ENCODE assay signal across 8 cellular contexts in genomic region chr21:43585924-43586411, GRCh38.
A peak's percentile ranks its signal among the peaks of the same experiment; 100 is the strongest.
DNase-seq lines count a peak whose midpoint lies in the region; ATAC-seq, FAIRE-seq and TF ChIP-seq lines count a peak whose summit lies in the region.
"Had no signal": no experiment of that assay in that cellular context is flagged by ENCODE, and none has a peak within 500 bp of the region (broad histone marks: within the 10 kb centered on the region; RNA-seq: fewer than 3 reads in every experiment).

No MANE protein-coding gene starts in this region.

- H3K36me3 ChIP-seq in kidney (ENCODE audit: control insufficient read depth in 1 of 2, insufficient read depth in 2 of 2, low read length in 2 of 2): no peaks in the 10 kb centered on the region
- no peaks in the 10 kb centered on the region for H3K36me3 ChIP-seq in tibial artery

- no peaks in the 10 kb centered on the region for H3K9me3 ChIP-seq in kidney (ENCODE audit: control insufficient read depth in 1 of 2, low read length in 2 of 2)
- H3K9me3 ChIP-seq in tibial artery: no peaks in the 10 kb centered on the region

- no peak overlapping the region for H3K4me3 ChIP-seq in astrocyte of the spinal cord (ENCODE audit: low read depth, low read length)
- peak overlapping the region; percentile 2 to 8 for H3K4me3 ChIP-seq in kidney (ENCODE audit: low read length in 2 of 2)
- H3K4me3 ChIP-seq in tibial artery: no peak overlapping the region

- peak overlapping the region in 1 of 2 donors; percentile 68 for H3K27ac Mint-ChIP-seq in stimulated activated naive CD8-positive, alpha-beta T cell treated with anti-CD3 and anti-CD28 coated beads, Interleukin-15, amount 100 ng/mL, for 72 hours
- H3K27ac Mint-ChIP-seq: activated naive CD4-positive, alpha-beta T cell treated with anti-CD3 and anti-CD28 coated beads, Interleukin-2, amount 50 U/mL, for 72 hours had no signal

- no peaks in the 10 kb centered on the region for H3K9me3 Mint-ChIP-seq in stimulated activated naive CD8-positive, alpha-beta T cell treated with anti-CD3 and anti-CD28 coated beads, Interleukin-15, amount 100 ng/mL, for 72 hours
- H3K9me3 Mint-ChIP-seq: activated naive CD4-positive, alpha-beta T cell treated with anti-CD3 and anti-CD28 coated beads, Interleukin-2, amount 50 U/mL, for 72 hours had no signal

- no peaks in the 10 kb centered on the region for H3K27me3 Mint-ChIP-seq in stimulated activated naive CD8-positive, alpha-beta T cell treated with anti-CD3 and anti-CD28 coated beads, Interleukin-15, amount 100 ng/mL, for 72 hours

- ATAC-seq in stimulated activated naive CD8-positive, alpha-beta T cell treated with anti-CD3 and anti-CD28 coated beads, Interleukin-15, amount 100 ng/mL, for 72 hours: no peak

- in situ Hi-C loops in astrocyte of the spinal cord (cut with HindIII; ENCODE audit: low sequenced_read_pairs): no loop called here

- H3K9ac ChIP-seq in kidney (ENCODE audit: low read length in 2 of 2): no peak overlapping the region

- H3K27ac ChIP-seq in kidney (ENCODE audit: low read depth in 2 of 2, low read length in 2 of 2): peak overlapping the region; percentile 39 to 83
- peak overlapping the region; percentile 75 to 80 for H3K27ac ChIP-seq in tibial artery

- H3K4me1 ChIP-seq in kidney (ENCODE audit: control insufficient read depth in 1 of 2, insufficient read depth in 1 of 2, low read depth in 1 of 2, low read length in 2 of 2) (peaks cover 4 to 20% of the 10 kb centered on the region in 2 donors), tibial artery (peaks cover 0 to 27% (median 20%) of the 10 kb centered on the region in 4 donors)

- peak; percentile 93 for FAIRE-seq in HTR-8/SVneo (lab: Jason Lieb, UNC)
- peak; percentile 92 for FAIRE-seq in kidney (lab: Jason Lieb, UNC)

- TF ChIP-seq CTCF in astrocyte of the spinal cord (IDR thresholded peaks at IDR 0.05; ENCODE audit: low read depth, low read length) (no peak), kidney (IDR thresholded peaks at IDR 0.05; ENCODE audit: borderline replicate concordance, extremely low read depth, insufficient read depth) (no peak), tibial artery (IDR thresholded peaks at IDR 0.05) (peak in 1 of 2 experiments; percentile 5)

- no peaks in the 10 kb centered on the region for H3K4me1 Mint-ChIP-seq in stimulated activated naive CD8-positive, alpha-beta T cell treated with anti-CD3 and anti-CD28 coated beads, Interleukin-15, amount 100 ng/mL, for 72 hours

- DNase-seq in HTR-8/SVneo (ENCODE audit: insufficient read length, low spot score): peak; percentile 90
- DNase-seq in astrocyte of the spinal cord (ENCODE audit: low read depth, low spot score): peak; percentile 99
- no peak for DNase-seq in kidney
- peak; percentile 86 for DNase-seq in tibial artery
- no peak for DNase-seq in hippocampal formation (lab: John Stamatoyannopoulos, UW)
- no peak for DNase-seq in stimulated activated naive CD8-positive, alpha-beta T cell treated with anti-CD3 and anti-CD28 coated beads, Interleukin-15, amount 100 ng/mL, for 72 hours
- no peak for DNase-seq in SK-N-DZ (ENCODE audit: low spot score)

- intact Hi-C loops in kidney (cut with DNase I): no loop called here
- intact Hi-C loops in tibial artery (cut with DNase I; ENCODE audit: low total_unique reads): no loop called here

- H3K27me3 ChIP-seq in tibial artery: no peaks in the 10 kb centered on the region

- no peak overlapping the region for H3K4me3 Mint-ChIP-seq in stimulated activated naive CD8-positive, alpha-beta T cell treated with anti-CD3 and anti-CD28 coated beads, Interleukin-15, amount 100 ng/mL, for 72 hours

Comparison
In these comparisons a context has a peak if more than half of its experiments do, and no peak if none do; other contexts are left out.
1. DNase-seq: peak in HTR-8/SVneo (single experiment), astrocyte of the spinal cord (single experiment) and tibial artery (2 of 2); none in kidney (single experiment), hippocampal formation (0 of 2), stimulated activated naive CD8-positive, alpha-beta T cell treated with anti-CD3 and anti-CD28 coated beads, Interleukin-15, amount 100 ng/mL, for 72 hours (0 of 2) and SK-N-DZ (single experiment).
2. H3K4me3 ChIP-seq: peak in kidney (2 of 2); none in astrocyte of the spinal cord (single experiment) and tibial artery (0 of 2).